1 cellular context compared by ENCODE assay signal in genomic region chr2:107392241-107392704, GRCh38.
TF ChIP-seq lines count a peak whose summit lies in the region.

No MANE protein-coding gene starts in this region.

TF ChIP-seq in HepG2, 621 proteins besides CTCF, POLR2A, EP300 and RAD21:
- TF ChIP-seq ZFP62 (CRISPR knock-in tag; IDR thresholded peaks at IDR 0.05) (no peak), TARDBP (CRISPR knock-in tag; IDR thresholded peaks at IDR 0.05) (no peak), RAD51 (IDR thresholded peaks at IDR 0.05; ENCODE audit: borderline replicate concordance) (no peak), BATF2 (CRISPR knock-in tag; IDR thresholded peaks at IDR 0.05) (no peak), ATF7 (IDR thresholded peaks at IDR 0.05) (no peak), ATF7 (CRISPR knock-in tag; IDR thresholded peaks at IDR 0.05) (no peak), TAF1 (CRISPR knock-in tag; IDR thresholded peaks at IDR 0.05) (no peak), ZBTB49 (CRISPR knock-in tag; IDR thresholded peaks at IDR 0.05; ENCODE audit: borderline replicate concordance) (no peak), ZNF367 (CRISPR knock-in tag; IDR thresholded peaks at IDR 0.05; ENCODE audit: borderline replicate concordance) (no peak), ZNF512B (CRISPR knock-in tag; IDR thresholded peaks at IDR 0.05; ENCODE audit: borderline replicate concordance) (no peak), U2AF1 (optimal IDR thresholded peaks at IDR 0.05; ENCODE audit: low read depth, low read length) (no peak), ARID2 (CRISPR knock-in tag; IDR thresholded peaks at IDR 0.05; ENCODE audit: borderline replicate concordance) (no peak), ZNF761 (CRISPR knock-in tag; conservative IDR thresholded peaks at IDR 0.05) (no peak), ZMAT5 (CRISPR knock-in tag; IDR thresholded peaks at IDR 0.05; ENCODE audit: borderline replicate concordance, low read depth) (no peak), TAF15 (IDR thresholded peaks at IDR 0.05; ENCODE audit: low read depth, low read length, poor library complexity, severe bottlenecking) (no peak), ZNF879 (CRISPR knock-in tag; IDR thresholded peaks at IDR 0.05) (no peak), BRF2 (CRISPR knock-in tag; IDR thresholded peaks at IDR 0.05) (no peak), ATF1 (CRISPR knock-in tag; IDR thresholded peaks at IDR 0.05) (no peak), CHD2 (IDR thresholded peaks at IDR 0.05; ENCODE audit: low read depth, low read length) (no peak)
